Comparison of ENCODE assay signal across 9 cellular contexts in genomic region chr3:188432826-188433525, GRCh38.
DNase-seq lines count a peak whose midpoint lies in the region; ATAC-seq and TF ChIP-seq lines count a peak whose summit lies in the region.
"Had no signal": no experiment of that assay in that cellular context is flagged by ENCODE, and none has a peak within 500 bp of the region (broad histone marks: within the 10 kb centered on the region; RNA-seq: fewer than 3 reads in every experiment).

No MANE protein-coding gene starts in this region.

- H3K36me3 ChIP-seq in sigmoid colon: no peaks in the 10 kb centered on the region

- DNase-seq in fibroblast of peridontal ligament (ENCODE audit: extremely low read depth) (peak; percentile 57), sigmoid colon (no peak), AG08395 (ENCODE audit: low spot score) (no peak), DMS53 treated with DMSO at 0.1 percent for 48 hours (lab: John Stamatoyannopoulos, UW; ENCODE audit: unreplicated experiment) (no peak)
- DNase-seq in stimulated activated naive CD4-positive, alpha-beta T cell (lab: John Stamatoyannopoulos, UW): no peak
- DNase-seq in activated CD4-positive, alpha-beta T cell treated with anti-CD3 and anti-CD28 coated beads, Interleukin-2, amount 50 U/mL, for 4 hours: no peak
- DNase-seq: dorsolateral prefrontal cortex had no signal

- no peak for TF ChIP-seq POLR2A in sigmoid colon (IDR thresholded peaks at IDR 0.05)

- H3K9me3 ChIP-seq in sigmoid colon: no peaks in the 10 kb centered on the region

- intact Hi-C loops in sigmoid colon (cut with DNase I): no loop called here

- no peak overlapping the region for H3K4me3 ChIP-seq in sigmoid colon

- peaks cover 0 to 79% (median 56%) of the 10 kb centered on the region in 4 donors for H3K4me1 ChIP-seq in sigmoid colon

- WGBS in sigmoid colon, 2 donors: 28 to 48% methylated on average over 6 of the region's 6 CpGs

- no peaks in the 10 kb centered on the region for H3K27me3 ChIP-seq in sigmoid colon
- H3K27me3 ChIP-seq: dorsolateral prefrontal cortex had no signal

- no peak for TF ChIP-seq CTCF in sigmoid colon (IDR thresholded peaks at IDR 0.05)

- H3K27ac ChIP-seq in sigmoid colon: peak overlapping the region in 3 of 4 donors; percentile 8 to 41 (median 10)

- TF ChIP-seq EP300 in sigmoid colon (IDR thresholded peaks at IDR 0.05): no peak

- peak; percentile 45 for ATAC-seq in HG02610 (IDR thresholded peaks at IDR 0.05; ENCODE audit: unreplicated experiment)
- peak; percentile 87 for ATAC-seq in SK-N-SH treated with all-trans-retinoic acid at 6 μM for 48 hours

TF ChIP-seq in SK-N-SH treated with all-trans-retinoic acid at 6 μM for 48 hours, 23 proteins besides CTCF, POLR2A, EP300 and RAD21:
- TF ChIP-seq TSHZ2 (CRISPR knock-in tag; IDR thresholded peaks at IDR 0.05): no peak
- TF ChIP-seq ISL1 (CRISPR knock-in tag; IDR thresholded peaks at IDR 0.05): peak; percentile 57
TF ChIP-seq in SK-N-SH treated with all-trans-retinoic acid at 6 μM for 48 hours: peak in this region for 1.
